In genomic region chr9:98124637-98125426, GRCh38 we compare ENCODE assay signal across 21 cellular contexts.
"Had no signal": no experiment of that assay in that cellular context is flagged by ENCODE, and none has a peak within 500 bp of the region (broad histone marks: within the 10 kb centered on the region; RNA-seq: fewer than 3 reads in every experiment).

No MANE protein-coding gene starts in this region.

- H3K4me3 Mint-ChIP-seq: activated CD8-positive, alpha-beta T cell treated with anti-CD3 and anti-CD28 coated beads for 36 hours; activated naive CD4-positive, alpha-beta T cell treated with anti-CD3 and anti-CD28 coated beads for 36 hours; activated naive CD8-positive, alpha-beta T cell treated with anti-CD3 and anti-CD28 coated beads for 36 hours; activated T-helper 17 cell treated with anti-CD3 and anti-CD28 coated beads, Interleukin-2, amount 50 U/mL, for 72 hours had no signal

- H3K4me3 ChIP-seq: adrenal gland, SK-N-MC had no signal

- H3K9me3 ChIP-seq: adrenal gland had no signal

- H3K27me3 ChIP-seq: adrenal gland had no signal

- H3K27me3 Mint-ChIP-seq: activated CD8-positive, alpha-beta T cell treated with anti-CD3 and anti-CD28 coated beads for 36 hours; activated naive CD8-positive, alpha-beta T cell treated with anti-CD3 and anti-CD28 coated beads for 36 hours; activated T-helper 17 cell treated with anti-CD3 and anti-CD28 coated beads, Interleukin-2, amount 50 U/mL, for 72 hours had no signal

- DNase-seq: activated CD4-positive, alpha-beta T cell treated with anti-CD3 and anti-CD28 coated beads for 4 hours; activated CD8-positive, alpha-beta T cell treated with anti-CD3 and anti-CD28 coated beads for 36 hours; activated gamma-delta T cell; activated naive CD4-positive, alpha-beta T cell treated with anti-CD3 and anti-CD28 coated beads for 36 hours; activated naive CD8-positive, alpha-beta T cell treated with anti-CD3 and anti-CD28 coated beads for 36 hours; activated T-cell treated with anti-CD3 and anti-CD28 coated beads, Interleukin-2, amount 50 U/mL, for 48 hours; adrenal gland; anterior cingulate cortex; KG1; NCI-H1092; NCI-H1417; NCI-H1930; NCI-H2171; NCI-H226; NCI-H526 treated with DMSO at 0.1 percent for 48 hours; NCI-H82; T-helper 1 cell had no signal

- H3K27ac ChIP-seq: adrenal gland, SK-N-MC had no signal

- H3K9me3 Mint-ChIP-seq: activated CD8-positive, alpha-beta T cell treated with anti-CD3 and anti-CD28 coated beads for 36 hours; activated naive CD4-positive, alpha-beta T cell treated with anti-CD3 and anti-CD28 coated beads for 36 hours; activated naive CD8-positive, alpha-beta T cell treated with anti-CD3 and anti-CD28 coated beads for 36 hours; activated T-helper 17 cell treated with anti-CD3 and anti-CD28 coated beads, Interleukin-2, amount 50 U/mL, for 72 hours had no signal

- H3K36me3 ChIP-seq: adrenal gland had no signal

- ATAC-seq: activated CD4-positive, CD25-positive, alpha-beta regulatory T cell treated with anti-CD3 and anti-CD28 coated beads, Interleukin-2, amount 50 U/mL, for 24 hours; activated CD8-positive, alpha-beta T cell treated with anti-CD3 and anti-CD28 coated beads for 36 hours; activated T-helper 17 cell treated with anti-CD3 and anti-CD28 coated beads, Interleukin-2, amount 50 U/mL, for 72 hours; Right ventricle myocardium inferior had no signal

- H3K27ac Mint-ChIP-seq: activated CD8-positive, alpha-beta T cell treated with anti-CD3 and anti-CD28 coated beads for 36 hours; activated naive CD4-positive, alpha-beta T cell treated with anti-CD3 and anti-CD28 coated beads for 36 hours; activated naive CD8-positive, alpha-beta T cell treated with anti-CD3 and anti-CD28 coated beads for 36 hours; activated T-helper 17 cell treated with anti-CD3 and anti-CD28 coated beads, Interleukin-2, amount 50 U/mL, for 72 hours had no signal
